ENCODE assay signal across 8 cellular contexts in the genomic region with DNA sequence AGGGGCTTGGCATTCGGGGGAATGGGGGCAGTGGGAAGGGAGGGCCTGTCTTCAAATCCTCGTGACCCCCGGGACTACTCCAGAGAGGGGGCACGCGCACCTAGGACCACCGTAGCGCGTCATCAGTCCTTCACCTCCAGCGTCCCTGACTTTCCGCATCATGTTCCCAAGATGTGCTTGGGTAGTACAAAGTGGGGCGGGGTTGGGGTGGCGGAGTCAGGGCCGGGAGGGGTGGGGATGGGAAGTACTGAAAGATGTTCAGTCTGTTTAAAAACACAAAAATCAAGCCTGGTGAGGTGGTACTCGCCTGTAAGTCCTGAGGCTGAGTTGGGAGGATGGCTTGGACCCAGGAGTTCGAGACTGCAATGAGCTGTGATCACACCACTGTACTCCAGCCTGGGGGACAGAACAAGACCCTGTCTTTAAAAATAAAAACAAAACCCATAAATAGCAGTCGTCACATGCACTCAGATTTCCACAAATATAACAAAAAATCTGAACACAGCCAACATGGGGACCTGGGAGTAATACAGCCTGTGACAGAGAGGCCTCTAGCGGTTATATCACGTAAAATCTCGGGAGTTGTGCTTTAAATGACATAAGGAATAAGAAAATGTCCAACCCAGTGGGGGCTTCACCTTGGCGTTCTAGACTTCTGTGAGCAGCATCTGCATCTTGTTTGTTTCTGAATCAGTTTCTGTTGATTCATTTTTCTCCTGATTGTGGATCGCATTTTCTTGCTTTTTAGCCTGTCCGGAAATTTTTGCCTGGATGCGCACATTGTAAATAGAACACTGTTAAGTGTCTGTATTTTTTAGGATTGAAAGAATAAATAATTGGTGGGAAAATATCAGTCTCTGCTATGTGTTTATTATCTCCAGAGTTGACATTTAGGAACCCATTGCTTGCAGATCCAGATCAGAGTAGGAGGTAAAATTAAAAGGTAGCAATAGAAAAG. TPM values are rescaled to one million over a fixed set of nuclear protein-coding genes. Genes with fewer than 3 reads are reported as not detected.
DNase-seq lines count a peak whose midpoint lies in the region; FAIRE-seq and TF ChIP-seq lines count a peak whose summit lies in the region.

No MANE protein-coding gene starts in this region.

- no peak for FAIRE-seq in urothelium cell line (lab: Jason Lieb, UNC)

- H3F3A ChIP-seq in GM23248 (ENCODE audit: insufficient read depth): peaks cover 23% of the 10 kb centered on the region

- H3K9me2 ChIP-seq in GM23248 (ENCODE audit: insufficient read depth): no peaks in the 10 kb centered on the region

- H3K4me3 ChIP-seq in GM23248 (peak overlapping the region; percentile 77), esophagus muscularis mucosa (peak overlapping the region; percentile 67 to 87 (median 80)), mucosa of rectum (ENCODE audit: low read length in 2 of 2) (peak overlapping the region; percentile 57 to 71)

- DNase-seq in C1 segment of cervical spinal cord (lab: John Stamatoyannopoulos, UW): peak in 11 of 14 donors; percentile 31 to 75 (median 50)
- DNase-seq in GM23248: peak; percentile 88
- DNase-seq in NCI-H2227 (lab: John Stamatoyannopoulos, UW; ENCODE audit: unreplicated experiment): peak; percentile 61
- peak; percentile 82 for DNase-seq in activated CD4-positive, alpha-beta T cell treated with anti-CD3 and anti-CD28 coated beads, Interleukin-2, amount 10 ng/mL, durations not matched to agents 24 days and 14 days
- DNase-seq in esophagus muscularis mucosa (ENCODE audit: extremely low spot score): no peak
- DNase-seq in urothelium cell line (ENCODE audit: low spot score): peak; percentile 66
- DNase-seq in activated gamma-delta T cell treated with Interleukin-2 at 50 U/mL for 16 hours: no peak

- no peaks in the 10 kb centered on the region for H3K36me3 Mint-ChIP-seq in activated CD4-positive, alpha-beta T cell treated with anti-CD3 and anti-CD28 coated beads, Interleukin-2, amount 10 ng/mL, durations not matched to agents 24 days and 14 days (ENCODE audit: low read depth)

- TF ChIP-seq EP300 in esophagus muscularis mucosa (IDR thresholded peaks at IDR 0.05): no peak

- peaks cover 29% of the 10 kb centered on the region for H3K79me2 ChIP-seq in GM23248 (ENCODE audit: insufficient read depth)

- no peaks in the 10 kb centered on the region for H3K9me3 ChIP-seq in GM23248 (ENCODE audit: low read depth)
- no peaks in the 10 kb centered on the region for H3K9me3 ChIP-seq in esophagus muscularis mucosa
- no peaks in the 10 kb centered on the region for H3K9me3 ChIP-seq in mucosa of rectum (ENCODE audit: control insufficient read depth in 2 of 2, low read length in 2 of 2)

- H3K27ac ChIP-seq in GM23248 (peak overlapping the region; percentile 95), esophagus muscularis mucosa (replicated peaks in 1 of 4) (peak overlapping the region; percentile 88 to 95 (median 94)), mucosa of rectum (ENCODE audit: low read depth in 2 of 2, low read length in 2 of 2) (peak overlapping the region; percentile 89 to 94)

- TF ChIP-seq POLR2A in esophagus muscularis mucosa (IDR thresholded peaks at IDR 0.05; ENCODE audit: low read depth): no peak

- H3K9me3 Mint-ChIP-seq in activated CD4-positive, alpha-beta T cell treated with anti-CD3 and anti-CD28 coated beads, Interleukin-2, amount 10 ng/mL, durations not matched to agents 24 days and 14 days: no peaks in the 10 kb centered on the region

- peaks cover 34% of the 10 kb centered on the region for H3K4me1 ChIP-seq in GM23248 (ENCODE audit: insufficient read depth)
- H3K4me1 ChIP-seq in esophagus muscularis mucosa: peaks cover 18 to 31% (median 27%) of the 10 kb centered on the region in 4 donors
- H3K4me1 ChIP-seq in mucosa of rectum (ENCODE audit: control insufficient read depth in 2 of 2, insufficient read depth in 2 of 2, low read length in 2 of 2): peaks cover 4 to 5% of the 10 kb centered on the region in 2 donors

- H3K27me3 Mint-ChIP-seq in activated CD4-positive, alpha-beta T cell treated with anti-CD3 and anti-CD28 coated beads, Interleukin-2, amount 10 ng/mL, durations not matched to agents 24 days and 14 days: peaks cover 39% of the 10 kb centered on the region

- TF ChIP-seq CTCF in esophagus muscularis mucosa (IDR thresholded peaks at IDR 0.05): peak; percentile 61 to 75 (median 73)

- H3K36me3 ChIP-seq in GM23248 (ENCODE audit: low read depth) (no peaks in the 10 kb centered on the region), esophagus muscularis mucosa (no peaks in the 10 kb centered on the region), mucosa of rectum (ENCODE audit: control insufficient read depth in 2 of 2, insufficient read depth in 2 of 2, low read length in 2 of 2) (no peaks in the 10 kb centered on the region)

- peak overlapping the region; percentile 61 for H3K4me3 Mint-ChIP-seq in activated CD4-positive, alpha-beta T cell treated with anti-CD3 and anti-CD28 coated beads, Interleukin-2, amount 10 ng/mL, durations not matched to agents 24 days and 14 days

- in situ Hi-C loops in GM23248 (cut with MboI): no loop called here

- 8% methylated on average over 21 to 23 of the region's 23 CpGs for WGBS in GM23248 (ENCODE audit: low coverage in 1 of 2, low lambda C conversion rate in 2 of 2, missing lambda C conversion rate in 2 of 2), 2 experiments
- WGBS in esophagus muscularis mucosa: 31% methylated on average over 13 of the region's 23 CpGs

- peak overlapping the region; percentile 94 for H3K9ac ChIP-seq in GM23248
- H3K9ac ChIP-seq in mucosa of rectum (ENCODE audit: low read depth in 1 of 2, low read length in 2 of 2): peak overlapping the region in 1 of 2 donors; percentile 83

- peak overlapping the region; percentile 92 for H3K4me2 ChIP-seq in GM23248 (ENCODE audit: unreplicated experiment)

- intact Hi-C loops in activated CD4-positive, alpha-beta T cell treated with anti-CD3 and anti-CD28 coated beads, Interleukin-2, amount 10 ng/mL, durations not matched to agents 24 days and 14 days (cut with micrococcal nuclease): loop anchor here (1.0 to 5.0 kb wide), 5 partner anchors 25 to 318 kb away; a partner anchor contains a TSS
- intact Hi-C loops in esophagus muscularis mucosa (cut with DNase I): loop anchor here (2.0 kb wide), 1 partner anchor 30 kb away; no protein-coding TSS in a partner anchor

- H2AFZ ChIP-seq in GM23248: peak overlapping the region; percentile 81

- peaks cover 20% of the 10 kb centered on the region for H3K4me1 Mint-ChIP-seq in activated CD4-positive, alpha-beta T cell treated with anti-CD3 and anti-CD28 coated beads, Interleukin-2, amount 10 ng/mL, durations not matched to agents 24 days and 14 days

- no peaks in the 10 kb centered on the region for H4K20me1 ChIP-seq in GM23248 (ENCODE audit: insufficient read depth)

- no peaks in the 10 kb centered on the region for H3K27me3 ChIP-seq in GM23248 (replicated peaks; ENCODE audit: insufficient read depth)
- H3K27me3 ChIP-seq in esophagus muscularis mucosa: no peaks in the 10 kb centered on the region
- no peaks in the 10 kb centered on the region for H3K27me3 ChIP-seq in mucosa of rectum (ENCODE audit: control insufficient read depth in 2 of 2, insufficient read depth in 2 of 2, low read length in 2 of 2)

- H3K27ac Mint-ChIP-seq in activated CD4-positive, alpha-beta T cell treated with anti-CD3 and anti-CD28 coated beads, Interleukin-2, amount 10 ng/mL, durations not matched to agents 24 days and 14 days: no peak overlapping the region

RNA-seq across cellular contexts. Expression of a gene that starts 0.7 kb away (rescaled TPM):
- total RNA-seq in GM23248 (2014; rRNA removed; shearing (Covaris generic)): 108 and 168 TPM in 2 replicates
- 44.9 and 50.3 TPM in 2 replicates for polyA plus RNA-seq in GM23248 (2016; fragmentation: Nextera tagmentation; extraction: Ambion mirVana)
- total RNA-seq in activated CD4-positive, alpha-beta T cell treated with anti-CD3 and anti-CD28 coated beads, Interleukin-2, amount 10 ng/mL, durations not matched to agents 24 days and 14 days: 3.7 TPM in 2 replicates
- total RNA-seq in esophagus muscularis mucosa: 10 to 100 TPM; 15.0 to 29.1 (median 24.0) TPM

RNA-seq across cellular contexts. Expression of a gene that starts 33.1 kb away (rescaled TPM):
- 8.6 and 10.4 TPM in 2 replicates for total RNA-seq in GM23248 (2014; rRNA removed; shearing (Covaris generic))
- 8.1 and 8.8 TPM in 2 replicates for polyA plus RNA-seq in GM23248 (2016; fragmentation: Nextera tagmentation; extraction: Ambion mirVana)
- not detected in 2 replicates for total RNA-seq in activated CD4-positive, alpha-beta T cell treated with anti-CD3 and anti-CD28 coated beads, Interleukin-2, amount 10 ng/mL, durations not matched to agents 24 days and 14 days
- under 1 TPM in 1 of 4 donors, not detected in 3; 0.29 TPM for total RNA-seq in esophagus muscularis mucosa

RNA-seq across cellular contexts. Expression of a gene that starts 58.1 kb away (rescaled TPM):
- total RNA-seq in GM23248 (2014; rRNA removed; shearing (Covaris generic)): 5.2 and 8.9 TPM in 2 replicates
- 15.5 and 15.8 TPM in 2 replicates for polyA plus RNA-seq in GM23248 (2016; fragmentation: Nextera tagmentation; extraction: Ambion mirVana)
- not detected in 2 replicates for total RNA-seq in activated CD4-positive, alpha-beta T cell treated with anti-CD3 and anti-CD28 coated beads, Interleukin-2, amount 10 ng/mL, durations not matched to agents 24 days and 14 days
- under 1 TPM in 2 of 4 donors, not detected in 2; 0.29 to 0.32 TPM for total RNA-seq in esophagus muscularis mucosa

Comparison
In these comparisons a context has a peak if more than half of its experiments do, and no peak if none do; other contexts are left out.
1. DNase-seq: peak in C1 segment of cervical spinal cord (11 of 14), GM23248 (single experiment), NCI-H2227 (single experiment), activated CD4-positive, alpha-beta T cell treated with anti-CD3 and anti-CD28 coated beads, Interleukin-2, amount 10 ng/mL, durations not matched to agents 24 days and 14 days (single experiment) and urothelium cell line (single experiment); none in esophagus muscularis mucosa (single experiment) and activated gamma-delta T cell treated with Interleukin-2 at 50 U/mL for 16 hours (single experiment).
2. Peak in every context shown above with its lines, with median percentiles within 50 percentile points of each other: H3K27ac ChIP-seq and H3K4me3 ChIP-seq.